9 cellular contexts compared by ENCODE assay signal in the genomic region with DNA sequence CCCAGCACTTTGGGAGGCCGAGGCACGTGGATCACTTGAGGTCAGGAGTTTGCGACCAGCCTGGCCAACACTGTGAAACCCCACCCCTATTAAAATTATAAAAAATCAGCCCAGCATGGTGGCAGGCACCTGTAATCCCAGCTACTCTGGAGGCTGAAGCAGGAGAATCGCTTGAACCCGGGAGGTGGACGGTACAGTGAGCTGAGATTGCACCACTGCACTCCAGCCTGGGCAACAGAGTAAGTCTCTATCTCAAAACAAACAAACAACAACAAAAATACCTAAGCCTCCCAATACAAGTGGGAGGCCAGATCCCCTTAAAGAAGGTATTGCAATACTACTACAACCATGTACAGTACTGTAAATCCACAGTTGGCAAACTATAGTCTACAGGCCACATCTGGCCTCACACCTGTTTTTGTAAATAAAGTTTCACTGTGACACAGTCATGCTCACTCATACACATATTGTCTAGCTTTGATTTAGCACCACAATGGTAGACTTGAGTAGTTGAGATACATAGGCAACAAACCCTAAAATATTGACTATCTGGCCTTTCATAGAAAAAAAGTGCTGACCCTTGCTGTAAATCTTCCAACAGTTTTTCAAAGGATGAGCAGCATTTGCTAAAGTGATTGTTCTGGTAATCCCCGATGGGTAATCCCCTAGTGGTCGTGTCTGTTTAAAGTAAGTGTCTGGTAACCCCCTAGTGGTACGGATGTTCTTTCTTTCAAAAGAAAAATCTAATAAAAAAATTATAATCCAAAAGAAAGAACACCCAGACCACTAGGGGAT.
DNase-seq lines count a peak whose midpoint lies in the region; ATAC-seq and TF ChIP-seq lines count a peak whose summit lies in the region.
"Had no signal": no experiment of that assay in that cellular context is flagged by ENCODE, and none has a peak within 500 bp of the region (broad histone marks: within the 10 kb centered on the region; RNA-seq: fewer than 3 reads in every experiment).

No MANE protein-coding gene starts in this region.

- H3K4me1 Mint-ChIP-seq in endothelial cell (ENCODE audit: unreplicated experiment): peaks cover 7% of the 10 kb centered on the region

- H3K4me1 ChIP-seq in vagina: no peaks in the 10 kb centered on the region

- H3K27ac Mint-ChIP-seq in endothelial cell (ENCODE audit: unreplicated experiment): no peak overlapping the region
- H3K27ac Mint-ChIP-seq: T-cell had no signal

- no peaks in the 10 kb centered on the region for H3K9me3 ChIP-seq in vagina

- H3K27me3 ChIP-seq in vagina: no peaks in the 10 kb centered on the region

- H3K9me3 Mint-ChIP-seq in endothelial cell (ENCODE audit: unreplicated experiment): no peaks in the 10 kb centered on the region
- H3K9me3 Mint-ChIP-seq: T-cell had no signal

- no peak overlapping the region for H3K4me3 ChIP-seq in vagina

- ATAC-seq in GM18498 (IDR thresholded peaks at IDR 0.05; ENCODE audit: unreplicated experiment) (peak; percentile 68), GM21367 (IDR thresholded peaks at IDR 0.05; ENCODE audit: unreplicated experiment) (peak; percentile 51), HG03175 (IDR thresholded peaks at IDR 0.05; ENCODE audit: unreplicated experiment) (peak; percentile 47)
- ATAC-seq: T-cell had no signal

- peaks cover 9% of the 10 kb centered on the region for H3K36me3 Mint-ChIP-seq in endothelial cell (ENCODE audit: low read depth, unreplicated experiment)

- H3K36me3 ChIP-seq in vagina: no peaks in the 10 kb centered on the region

- no peak for TF ChIP-seq POLR2A in vagina (IDR thresholded peaks at IDR 0.05)

- no peak overlapping the region for H3K4me3 Mint-ChIP-seq in endothelial cell (ENCODE audit: unreplicated experiment)
- H3K4me3 Mint-ChIP-seq: T-cell had no signal

- H3K27ac ChIP-seq in vagina: no peak overlapping the region

- DNase-seq in endothelial cell (ENCODE audit: low spot score): no peak
- DNase-seq in DMS 273 (lab: John Stamatoyannopoulos, UW; ENCODE audit: unreplicated experiment): no peak
- DNase-seq in activated gamma-delta T cell (lab: John Stamatoyannopoulos, UW): no peak
- DNase-seq in vagina (ENCODE audit: extremely low spot score in 2 of 2): no peak
- DNase-seq in glomerular visceral epithelial cell (ENCODE audit: extremely low spot score): no peak
- DNase-seq: T-cell had no signal

- TF ChIP-seq CTCF in endothelial cell (IDR thresholded peaks at IDR 0.05; ENCODE audit: unreplicated experiment) (peak; percentile 16), vagina (IDR thresholded peaks at IDR 0.05) (no peak)

- intact Hi-C loops in vagina (cut with DNase I): no loop called here

- peaks cover 1% of the 10 kb centered on the region for H3K27me3 Mint-ChIP-seq in endothelial cell (ENCODE audit: unreplicated experiment)
- H3K27me3 Mint-ChIP-seq: T-cell had no signal
